In genomic region chr14:69712637-69713088, GRCh38 we compare ENCODE assay signal across 1 cellular context.
TF ChIP-seq lines count a peak whose summit lies in the region.

No MANE protein-coding gene starts in this region.

TF ChIP-seq in HEK293, 187 proteins besides CTCF, POLR2A, EP300 and RAD21 (continued from another document):
- TF ChIP-seq TSHZ1 (tag by site-specific recombination; IDR thresholded peaks at IDR 0.05; ENCODE audit: borderline replicate concordance) = no peak
- TF ChIP-seq ZNF792 (tag by site-specific recombination; IDR thresholded peaks at IDR 0.05) = no peak
- TF ChIP-seq ZNF221 (tag by site-specific recombination; IDR thresholded peaks at IDR 0.05; ENCODE audit: borderline replicate concordance) = no peak
- peak; percentile 53; the same call in 1 of the 2 replicates for TF ChIP-seq ZFP69B (tag by site-specific recombination; IDR thresholded peaks at IDR 0.05)
- TF ChIP-seq IKZF3 (tag by site-specific recombination; IDR thresholded peaks at IDR 0.05) = peak; percentile 20; the same call in 1 of the 2 replicates
- TF ChIP-seq ZNF175 (tag by site-specific recombination; IDR thresholded peaks at IDR 0.05) = no peak
- TF ChIP-seq PRDM10 (tag by site-specific recombination; IDR thresholded peaks at IDR 0.05) = peak; percentile 91
- TF ChIP-seq ZNF600 (tag by site-specific recombination; IDR thresholded peaks at IDR 0.05) = no peak; the same call in 1 of the 2 replicates
- TF ChIP-seq SALL2 (tag by site-specific recombination; IDR thresholded peaks at IDR 0.05; ENCODE audit: borderline replicate concordance) = no peak
- TF ChIP-seq ZNF488 (tag by site-specific recombination; IDR thresholded peaks at IDR 0.05) = no peak
- TF ChIP-seq ZNF426 (tag by site-specific recombination; IDR thresholded peaks at IDR 0.05) = no peak
- peak; percentile 52; the same call in 1 of the 2 replicates for TF ChIP-seq ZFHX2 (tag by site-specific recombination; conservative IDR thresholded peaks at IDR 0.05)
- TF ChIP-seq OSR2 (tag by site-specific recombination; IDR thresholded peaks at IDR 0.05) = no peak
- peak; percentile 92 for TF ChIP-seq ZNF692 (tag by site-specific recombination; IDR thresholded peaks at IDR 0.05)
- TF ChIP-seq ZNF292 (tag by site-specific recombination; IDR thresholded peaks at IDR 0.05; ENCODE audit: borderline replicate concordance, low read depth) = no peak
- no peak for TF ChIP-seq ZNF518A (tag by site-specific recombination; conservative IDR thresholded peaks at IDR 0.05; ENCODE audit: low read depth)
- no peak for TF ChIP-seq ZNF324 (tag by site-specific recombination; IDR thresholded peaks at IDR 0.05)
- TF ChIP-seq ZNF549 (tag by site-specific recombination; IDR thresholded peaks at IDR 0.05) = no peak
- TF ChIP-seq ZNF529 (tag by site-specific recombination; IDR thresholded peaks at IDR 0.05; ENCODE audit: insufficient replicate concordance) = no peak
- 0 out of 2 replicates have a peak, but pooled peaks have one; percentile 14 for TF ChIP-seq ZSCAN30 (tag by site-specific recombination; IDR thresholded peaks at IDR 0.05)
- TF ChIP-seq ZBTB11 (tag by site-specific recombination; conservative IDR thresholded peaks at IDR 0.05; ENCODE audit: low read depth) = no peak
